1 cellular context compared by ENCODE assay signal in the genomic region with DNA sequence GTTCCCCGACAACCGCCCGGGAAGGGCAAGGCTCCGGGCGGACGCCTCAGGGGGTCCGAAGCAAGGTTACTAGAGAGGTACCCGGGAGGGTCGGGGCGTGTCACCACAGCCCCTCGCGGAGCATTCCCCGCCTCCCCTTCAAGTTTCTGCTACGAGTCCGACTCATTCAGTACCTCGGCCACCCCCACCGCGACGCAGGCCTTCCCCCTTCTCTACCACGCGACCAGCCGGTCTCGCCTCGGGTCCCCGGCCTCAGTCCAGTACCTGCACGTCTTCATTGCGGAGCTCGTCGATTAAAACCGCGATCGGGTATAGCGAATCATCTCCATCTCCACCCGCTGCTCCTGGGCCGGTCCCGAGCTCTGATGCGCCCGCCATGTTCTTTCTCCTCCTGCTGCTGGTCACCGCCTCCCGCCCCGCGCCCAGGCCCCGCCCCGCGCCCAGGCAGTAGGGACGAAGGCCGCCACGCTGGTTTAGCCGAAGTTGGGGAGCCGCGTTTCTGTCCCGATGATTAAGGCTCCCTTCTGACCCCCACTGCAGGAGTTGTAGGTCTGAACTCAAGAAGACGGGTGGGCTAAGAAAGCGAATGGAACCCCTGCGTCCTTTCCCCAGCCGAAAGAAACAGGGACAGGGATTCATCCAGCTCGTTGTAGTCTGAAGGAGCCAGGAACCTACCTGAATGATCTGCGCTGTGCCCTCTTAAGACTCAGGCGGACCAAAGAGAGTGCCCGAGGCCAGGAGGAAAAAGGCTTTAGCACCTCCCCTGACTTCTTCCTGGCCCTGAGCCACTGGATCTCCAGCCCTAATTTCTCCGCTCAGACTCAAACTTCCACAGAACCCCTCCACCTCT.
TF ChIP-seq lines count a peak whose summit lies in the region.

TSS of gene PPP2R1B (minus strand) at position 406 of the 850 bp plus-strand sequence. CDS start at position 378, 28 bp downstream.

TF ChIP-seq in HepG2, 621 proteins besides CTCF, POLR2A, EP300 and RAD21 (continued from another document and continues in another):
- TF ChIP-seq, protein P1, sequence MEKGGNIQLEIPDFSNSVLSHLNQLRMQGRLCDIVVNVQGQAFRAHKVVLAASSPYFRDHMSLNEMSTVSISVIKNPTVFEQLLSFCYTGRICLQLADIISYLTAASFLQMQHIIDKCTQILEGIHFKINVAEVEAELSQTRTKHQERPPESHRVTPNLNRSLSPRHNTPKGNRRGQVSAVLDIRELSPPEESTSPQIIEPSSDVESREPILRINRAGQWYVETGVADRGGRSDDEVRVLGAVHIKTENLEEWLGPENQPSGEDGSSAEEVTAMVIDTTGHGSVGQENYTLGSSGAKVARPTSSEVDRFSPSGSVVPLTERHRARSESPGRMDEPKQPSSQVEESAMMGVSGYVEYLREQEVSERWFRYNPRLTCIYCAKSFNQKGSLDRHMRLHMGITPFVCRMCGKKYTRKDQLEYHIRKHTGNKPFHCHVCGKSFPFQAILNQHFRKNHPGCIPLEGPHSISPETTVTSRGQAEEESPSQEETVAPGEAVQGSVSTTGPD (CRISPR knock-in tag; IDR thresholded peaks at IDR 0.05) = no peak
- TF ChIP-seq ZNF263 (CRISPR knock-in tag; IDR thresholded peaks at IDR 0.05) (no peak), WIZ (CRISPR knock-in tag; IDR thresholded peaks at IDR 0.05) (0 out of 2 replicates have a peak, but pooled peaks have one; percentile 51), ATF1 (CRISPR knock-in tag; IDR thresholded peaks at IDR 0.05) (no peak), NR2F1 (CRISPR knock-in tag; IDR thresholded peaks at IDR 0.05) (no peak), MEIS1 (CRISPR knock-in tag; IDR thresholded peaks at IDR 0.05; ENCODE audit: borderline replicate concordance) (no peak), GFI1 (CRISPR knock-in tag; IDR thresholded peaks at IDR 0.05; ENCODE audit: borderline replicate concordance) (peak; percentile 64; the same call in 1 of the 2 replicates), ZNF30 (CRISPR knock-in tag; IDR thresholded peaks at IDR 0.05) (0 out of 2 replicates have a peak, but pooled peaks have one; percentile 85), ZNF34 (CRISPR knock-in tag; IDR thresholded peaks at IDR 0.05; ENCODE audit: borderline replicate concordance) (no peak), ZNF83 (CRISPR knock-in tag; IDR thresholded peaks at IDR 0.05; ENCODE audit: borderline replicate concordance) (no peak), ZKSCAN1 (IDR thresholded peaks at IDR 0.05; ENCODE audit: low read length) (no peak), SP140L (CRISPR knock-in tag; IDR thresholded peaks at IDR 0.05; ENCODE audit: borderline replicate concordance) (no peak), SMAD1 (CRISPR knock-in tag; IDR thresholded peaks at IDR 0.05; ENCODE audit: borderline replicate concordance, low read depth) (no peak), ISX (CRISPR knock-in tag; conservative IDR thresholded peaks at IDR 0.05) (no peak), ZNF7 (CRISPR knock-in tag; IDR thresholded peaks at IDR 0.05) (no peak), ZNF234 (CRISPR knock-in tag; conservative IDR thresholded peaks at IDR 0.05) (no peak), ZHX2 (IDR thresholded peaks at IDR 0.05; ENCODE audit: low read depth) (no peak), ZHX2 (CRISPR knock-in tag; IDR thresholded peaks at IDR 0.05; ENCODE audit: borderline replicate concordance) (no peak; the same call in 1 of the 2 replicates), ZSCAN20 (CRISPR knock-in tag; IDR thresholded peaks at IDR 0.05; ENCODE audit: borderline replicate concordance) (no peak), ZNF225 (CRISPR knock-in tag; IDR thresholded peaks at IDR 0.05) (no peak), U2AF2 (IDR thresholded peaks at IDR 0.05; ENCODE audit: low read depth, low read length) (no peak), GABPA (IDR thresholded peaks at IDR 0.05; ENCODE audit: low read depth, low read length) (no peak), GABPA (CRISPR knock-in tag; IDR thresholded peaks at IDR 0.05; ENCODE audit: low read depth) (no peak; the same call in 1 of the 2 replicates), STAT5B (CRISPR knock-in tag; IDR thresholded peaks at IDR 0.05) (no peak), ZNF720 (CRISPR knock-in tag; IDR thresholded peaks at IDR 0.05) (no peak), NRL (CRISPR knock-in tag; IDR thresholded peaks at IDR 0.05; ENCODE audit: borderline replicate concordance) (no peak; the same call in 1 of the 2 replicates), TBX2 (CRISPR knock-in tag; IDR thresholded peaks at IDR 0.05; ENCODE audit: borderline replicate concordance) (no peak), MLLT10 (CRISPR knock-in tag; IDR thresholded peaks at IDR 0.05) (no peak)
- TF ChIP-seq, protein P2, sequence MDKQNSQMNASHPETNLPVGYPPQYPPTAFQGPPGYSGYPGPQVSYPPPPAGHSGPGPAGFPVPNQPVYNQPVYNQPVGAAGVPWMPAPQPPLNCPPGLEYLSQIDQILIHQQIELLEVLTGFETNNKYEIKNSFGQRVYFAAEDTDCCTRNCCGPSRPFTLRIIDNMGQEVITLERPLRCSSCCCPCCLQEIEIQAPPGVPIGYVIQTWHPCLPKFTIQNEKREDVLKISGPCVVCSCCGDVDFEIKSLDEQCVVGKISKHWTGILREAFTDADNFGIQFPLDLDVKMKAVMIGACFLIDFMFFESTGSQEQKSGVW (CRISPR knock-in tag; IDR thresholded peaks at IDR 0.05; ENCODE audit: borderline replicate concordance) = no peak
- TF ChIP-seq, protein P3, sequence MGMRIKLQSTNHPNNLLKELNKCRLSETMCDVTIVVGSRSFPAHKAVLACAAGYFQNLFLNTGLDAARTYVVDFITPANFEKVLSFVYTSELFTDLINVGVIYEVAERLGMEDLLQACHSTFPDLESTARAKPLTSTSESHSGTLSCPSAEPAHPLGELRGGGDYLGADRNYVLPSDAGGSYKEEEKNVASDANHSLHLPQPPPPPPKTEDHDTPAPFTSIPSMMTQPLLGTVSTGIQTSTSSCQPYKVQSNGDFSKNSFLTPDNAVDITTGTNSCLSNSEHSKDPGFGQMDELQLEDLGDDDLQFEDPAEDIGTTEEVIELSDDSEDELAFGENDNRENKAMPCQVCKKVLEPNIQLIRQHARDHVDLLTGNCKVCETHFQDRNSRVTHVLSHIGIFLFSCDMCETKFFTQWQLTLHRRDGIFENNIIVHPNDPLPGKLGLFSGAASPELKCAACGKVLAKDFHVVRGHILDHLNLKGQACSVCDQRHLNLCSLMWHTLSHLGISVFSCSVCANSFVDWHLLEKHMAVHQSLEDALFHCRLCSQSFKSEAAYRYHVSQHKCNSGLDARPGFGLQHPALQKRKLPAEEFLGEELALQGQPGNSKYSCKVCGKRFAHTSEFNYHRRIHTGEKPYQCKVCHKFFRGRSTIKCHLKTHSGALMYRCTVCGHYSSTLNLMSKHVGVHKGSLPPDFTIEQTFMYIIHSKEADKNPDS (CRISPR knock-in tag; IDR thresholded peaks at IDR 0.05) = peak; percentile 57; the same call in 1 of the 2 replicates
- TF ChIP-seq, protein P4, sequence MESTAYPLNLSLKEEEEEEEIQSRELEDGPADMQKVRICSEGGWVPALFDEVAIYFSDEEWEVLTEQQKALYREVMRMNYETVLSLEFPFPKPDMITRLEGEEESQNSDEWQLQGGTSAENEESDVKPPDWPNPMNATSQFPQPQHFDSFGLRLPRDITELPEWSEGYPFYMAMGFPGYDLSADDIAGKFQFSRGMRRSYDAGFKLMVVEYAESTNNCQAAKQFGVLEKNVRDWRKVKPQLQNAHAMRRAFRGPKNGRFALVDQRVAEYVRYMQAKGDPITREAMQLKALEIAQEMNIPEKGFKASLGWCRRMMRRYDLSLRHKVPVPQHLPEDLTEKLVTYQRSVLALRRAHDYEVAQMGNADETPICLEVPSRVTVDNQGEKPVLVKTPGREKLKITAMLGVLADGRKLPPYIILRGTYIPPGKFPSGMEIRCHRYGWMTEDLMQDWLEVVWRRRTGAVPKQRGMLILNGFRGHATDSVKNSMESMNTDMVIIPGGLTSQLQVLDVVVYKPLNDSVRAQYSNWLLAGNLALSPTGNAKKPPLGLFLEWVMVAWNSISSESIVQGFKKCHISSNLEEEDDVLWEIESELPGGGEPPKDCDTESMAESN (CRISPR knock-in tag; conservative IDR thresholded peaks at IDR 0.05) = peak; percentile 63; the same call in 1 of the 2 replicates
- TF ChIP-seq, protein P5, sequence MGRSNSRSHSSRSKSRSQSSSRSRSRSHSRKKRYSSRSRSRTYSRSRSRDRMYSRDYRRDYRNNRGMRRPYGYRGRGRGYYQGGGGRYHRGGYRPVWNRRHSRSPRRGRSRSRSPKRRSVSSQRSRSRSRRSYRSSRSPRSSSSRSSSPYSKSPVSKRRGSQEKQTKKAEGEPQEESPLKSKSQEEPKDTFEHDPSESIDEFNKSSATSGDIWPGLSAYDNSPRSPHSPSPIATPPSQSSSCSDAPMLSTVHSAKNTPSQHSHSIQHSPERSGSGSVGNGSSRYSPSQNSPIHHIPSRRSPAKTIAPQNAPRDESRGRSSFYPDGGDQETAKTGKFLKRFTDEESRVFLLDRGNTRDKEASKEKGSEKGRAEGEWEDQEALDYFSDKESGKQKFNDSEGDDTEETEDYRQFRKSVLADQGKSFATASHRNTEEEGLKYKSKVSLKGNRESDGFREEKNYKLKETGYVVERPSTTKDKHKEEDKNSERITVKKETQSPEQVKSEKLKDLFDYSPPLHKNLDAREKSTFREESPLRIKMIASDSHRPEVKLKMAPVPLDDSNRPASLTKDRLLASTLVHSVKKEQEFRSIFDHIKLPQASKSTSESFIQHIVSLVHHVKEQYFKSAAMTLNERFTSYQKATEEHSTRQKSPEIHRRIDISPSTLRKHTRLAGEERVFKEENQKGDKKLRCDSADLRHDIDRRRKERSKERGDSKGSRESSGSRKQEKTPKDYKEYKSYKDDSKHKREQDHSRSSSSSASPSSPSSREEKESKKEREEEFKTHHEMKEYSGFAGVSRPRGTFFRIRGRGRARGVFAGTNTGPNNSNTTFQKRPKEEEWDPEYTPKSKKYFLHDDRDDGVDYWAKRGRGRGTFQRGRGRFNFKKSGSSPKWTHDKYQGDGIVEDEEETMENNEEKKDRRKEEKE (IDR thresholded peaks at IDR 0.05) = no peak
- TF ChIP-seq, protein P6, sequence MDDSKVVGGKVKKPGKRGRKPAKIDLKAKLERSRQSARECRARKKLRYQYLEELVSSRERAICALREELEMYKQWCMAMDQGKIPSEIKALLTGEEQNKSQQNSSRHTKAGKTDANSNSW (CRISPR knock-in tag; IDR thresholded peaks at IDR 0.05; ENCODE audit: borderline replicate concordance) = peak; percentile 80; the same call in 1 of the 2 replicates
- TF ChIP-seq, protein P7, sequence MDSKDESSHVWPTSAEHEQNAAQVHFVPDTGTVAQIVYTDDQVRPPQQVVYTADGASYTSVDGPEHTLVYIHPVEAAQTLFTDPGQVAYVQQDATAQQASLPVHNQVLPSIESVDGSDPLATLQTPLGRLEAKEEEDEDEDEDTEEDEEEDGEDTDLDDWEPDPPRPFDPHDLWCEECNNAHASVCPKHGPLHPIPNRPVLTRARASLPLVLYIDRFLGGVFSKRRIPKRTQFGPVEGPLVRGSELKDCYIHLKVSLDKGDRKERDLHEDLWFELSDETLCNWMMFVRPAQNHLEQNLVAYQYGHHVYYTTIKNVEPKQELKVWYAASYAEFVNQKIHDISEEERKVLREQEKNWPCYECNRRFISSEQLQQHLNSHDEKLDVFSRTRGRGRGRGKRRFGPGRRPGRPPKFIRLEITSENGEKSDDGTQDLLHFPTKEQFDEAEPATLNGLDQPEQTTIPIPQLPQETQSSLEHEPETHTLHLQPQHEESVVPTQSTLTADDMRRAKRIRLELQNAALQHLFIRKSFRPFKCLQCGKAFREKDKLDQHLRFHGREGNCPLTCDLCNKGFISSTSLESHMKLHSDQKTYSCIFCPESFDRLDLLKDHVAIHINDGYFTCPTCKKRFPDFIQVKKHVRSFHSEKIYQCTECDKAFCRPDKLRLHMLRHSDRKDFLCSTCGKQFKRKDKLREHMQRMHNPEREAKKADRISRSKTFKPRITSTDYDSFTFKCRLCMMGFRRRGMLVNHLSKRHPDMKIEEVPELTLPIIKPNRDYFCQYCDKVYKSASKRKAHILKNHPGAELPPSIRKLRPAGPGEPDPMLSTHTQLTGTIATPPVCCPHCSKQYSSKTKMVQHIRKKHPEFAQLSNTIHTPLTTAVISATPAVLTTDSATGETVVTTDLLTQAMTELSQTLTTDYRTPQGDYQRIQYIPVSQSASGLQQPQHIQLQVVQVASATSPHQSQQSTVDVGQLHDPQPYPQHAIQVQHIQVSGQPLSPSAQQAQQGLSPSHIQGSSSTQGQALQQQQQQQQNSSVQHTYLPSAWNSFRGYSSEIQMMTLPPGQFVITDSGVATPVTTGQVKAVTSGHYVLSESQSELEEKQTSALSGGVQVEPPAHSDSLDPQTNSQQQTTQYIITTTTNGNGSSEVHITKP (CRISPR knock-in tag; IDR thresholded peaks at IDR 0.05; ENCODE audit: low read depth) = no peak
